15 cellular contexts compared by ENCODE assay signal in genomic region chr9:76027426-76027825, GRCh38.
DNase-seq lines count a peak whose midpoint lies in the region; ATAC-seq and TF ChIP-seq lines count a peak whose summit lies in the region.
"Had no signal": no experiment of that assay in that cellular context is flagged by ENCODE, and none has a peak within 500 bp of the region (broad histone marks: within the 10 kb centered on the region; RNA-seq: fewer than 3 reads in every experiment).

No MANE protein-coding gene starts in this region.

- no peaks in the 10 kb centered on the region for H4K20me1 ChIP-seq in MM.1S (ENCODE audit: insufficient read depth, low read length)

- H3K36me3 ChIP-seq in MM.1S (replicated peaks; ENCODE audit: insufficient read depth, low read length) = no peaks in the 10 kb centered on the region
- no peaks in the 10 kb centered on the region for H3K36me3 ChIP-seq in naive thymus-derived CD4-positive, alpha-beta T cell (ENCODE audit: control insufficient read depth in 2 of 3, insufficient read depth in 3 of 3, low read length in 3 of 3)
- no peaks in the 10 kb centered on the region for H3K36me3 ChIP-seq in effector memory CD4-positive, alpha-beta T cell (ENCODE audit: control insufficient read depth, insufficient read depth, low read length)

- peak overlapping the region; percentile 35 for H3K27ac Mint-ChIP-seq in activated CD4-positive, alpha-beta T cell treated with anti-CD3 and anti-CD28 coated beads for 36 hours
- peak overlapping the region; percentile 84 for H3K27ac Mint-ChIP-seq in activated naive CD8-positive, alpha-beta T cell
- peak overlapping the region; percentile 64 to 99 (median 94) for H3K27ac Mint-ChIP-seq in naive thymus-derived CD4-positive, alpha-beta T cell
- H3K27ac Mint-ChIP-seq: activated CD8-positive, alpha-beta memory T cell treated with anti-CD3 and anti-CD28 coated beads, Interleukin-2, amount 10 ng/mL, durations not matched to agents 7 days and 5 days had no signal

- CTCF ChIA-PET in activated CD4-positive, alpha-beta T cell treated with anti-CD3 and anti-CD28 coated beads for 36 hours (lab: Charles Lee) = no interaction called here
- CTCF ChIA-PET in naive thymus-derived CD4-positive, alpha-beta T cell (lab: Charles Lee) = no interaction called here

- H3K4me3 ChIP-seq in MM.1S (ENCODE audit: low read length) = no peak overlapping the region
- H3K4me3 ChIP-seq in naive thymus-derived CD4-positive, alpha-beta T cell (ENCODE audit: low read length) = peak overlapping the region; percentile 26
- no peak overlapping the region for H3K4me3 ChIP-seq in effector memory CD4-positive, alpha-beta T cell (ENCODE audit: insufficient read depth, low read depth, low read length, poor library complexity, severe bottlenecking)
- H3K4me3 ChIP-seq: stomach had no signal

- POLR2A ChIA-PET in activated CD4-positive, alpha-beta T cell treated with anti-CD3 and anti-CD28 coated beads for 36 hours (lab: Charles Lee) = no interaction called here
- POLR2A ChIA-PET in naive thymus-derived CD4-positive, alpha-beta T cell (lab: Charles Lee) = interaction anchor here (0.7 kb wide), 2 partner anchors 21 to 65 kb away, joined by 3 read pairs; no protein-coding TSS in a partner anchor

- no peaks in the 10 kb centered on the region for H3K79me2 ChIP-seq in MM.1S (ENCODE audit: low read length)

- intact Hi-C loops in activated CD4-positive, alpha-beta T cell treated with anti-CD3 and anti-CD28 coated beads for 36 hours (cut with DNase I, micrococcal nuclease) = loop anchor here in 1 of 2 experiments (5.0 to 10.0 kb wide), 3 partner anchors 90 to 1003 kb away; partner anchors contain the start of gene CARNMT1
- intact Hi-C loops in naive thymus-derived CD4-positive, alpha-beta T cell (cut with micrococcal nuclease) = loop anchor here (1.0 to 10.0 kb wide), 5 partner anchors 9 to 1073 kb away; partner anchors contain the start of genes C9orf40 (in 1 of the 2) and PCSK5 (in 1 of the 2)

- H3F3A ChIP-seq in MM.1S (ENCODE audit: insufficient read depth, low read length) = no peaks in the 10 kb centered on the region

- H3K9me3 ChIP-seq in MM.1S (replicated peaks; ENCODE audit: insufficient read depth, low read length) = no peaks in the 10 kb centered on the region
- no peaks in the 10 kb centered on the region for H3K9me3 ChIP-seq in naive thymus-derived CD4-positive, alpha-beta T cell (ENCODE audit: control insufficient read depth in 2 of 3, low read length in 3 of 3)
- no peaks in the 10 kb centered on the region for H3K9me3 ChIP-seq in effector memory CD4-positive, alpha-beta T cell (ENCODE audit: control insufficient read depth, low read length)
- H3K9me3 ChIP-seq: stomach had no signal

- H3K4me2 ChIP-seq in MM.1S (ENCODE audit: low read depth, low read length) = peak overlapping the region; percentile 12; the same call in 1 of the 2 replicates

- peaks cover 66% of the 10 kb centered on the region for H3K4me1 Mint-ChIP-seq in activated CD4-positive, alpha-beta T cell treated with anti-CD3 and anti-CD28 coated beads for 36 hours
- H3K4me1 Mint-ChIP-seq in activated naive CD8-positive, alpha-beta T cell (ENCODE audit: low read depth) = peaks cover 80% of the 10 kb centered on the region
- H3K4me1 Mint-ChIP-seq in naive thymus-derived CD4-positive, alpha-beta T cell = peaks cover 37 to 95% (median 86%) of the 10 kb centered on the region in 7 donors

- H3K27me3 ChIP-seq in MM.1S (replicated peaks; ENCODE audit: insufficient read depth, low read length) = no peaks in the 10 kb centered on the region
- H3K27me3 ChIP-seq in naive thymus-derived CD4-positive, alpha-beta T cell (ENCODE audit: control insufficient read depth in 2 of 2, insufficient read depth in 2 of 2, low read length in 2 of 2) = no peaks in the 10 kb centered on the region
- no peaks in the 10 kb centered on the region for H3K27me3 ChIP-seq in effector memory CD4-positive, alpha-beta T cell (replicated peaks; ENCODE audit: control insufficient read depth, insufficient read depth, low read length, poor library complexity, severe bottlenecking)
- H3K27me3 ChIP-seq: stomach had no signal

- no peak overlapping the region for H3K9ac ChIP-seq in MM.1S (ENCODE audit: low read length)

- H3K4me3 Mint-ChIP-seq in activated CD4-positive, alpha-beta T cell treated with anti-CD3 and anti-CD28 coated beads for 36 hours = peak overlapping the region; percentile 38
- H3K4me3 Mint-ChIP-seq in activated naive CD8-positive, alpha-beta T cell = peak overlapping the region; percentile 46
- H3K4me3 Mint-ChIP-seq in naive thymus-derived CD4-positive, alpha-beta T cell = peak overlapping the region; percentile 75 to 90 (median 84)
- H3K4me3 Mint-ChIP-seq: activated CD8-positive, alpha-beta memory T cell treated with anti-CD3 and anti-CD28 coated beads, Interleukin-2, amount 10 ng/mL, durations not matched to agents 7 days and 5 days had no signal

- H3K36me3 Mint-ChIP-seq in activated CD4-positive, alpha-beta T cell treated with anti-CD3 and anti-CD28 coated beads for 36 hours (ENCODE audit: low read depth) = peaks cover 11% of the 10 kb centered on the region
- peaks cover 15% of the 10 kb centered on the region for H3K36me3 Mint-ChIP-seq in activated naive CD8-positive, alpha-beta T cell
- peaks cover 0 to 36% (median 17%) of the 10 kb centered on the region in 5 donors for H3K36me3 Mint-ChIP-seq in naive thymus-derived CD4-positive, alpha-beta T cell
- H3K36me3 Mint-ChIP-seq: activated CD8-positive, alpha-beta memory T cell treated with anti-CD3 and anti-CD28 coated beads, Interleukin-2, amount 10 ng/mL, durations not matched to agents 7 days and 5 days had no signal

- no peak overlapping the region for H3K27ac ChIP-seq in MM.1S (ENCODE audit: low read length)
- peak overlapping the region; percentile 45 for H3K27ac ChIP-seq in naive thymus-derived CD4-positive, alpha-beta T cell (ENCODE audit: low read depth, low read length)
- no peak overlapping the region for H3K27ac ChIP-seq in effector memory CD4-positive, alpha-beta T cell (ENCODE audit: insufficient read depth, low read length, poor library complexity, severe bottlenecking)
- H3K27ac ChIP-seq: 22Rv1, stomach had no signal

- H3K9me3 Mint-ChIP-seq in activated CD4-positive, alpha-beta T cell treated with anti-CD3 and anti-CD28 coated beads for 36 hours (ENCODE audit: low read depth) = no peaks in the 10 kb centered on the region
- no peaks in the 10 kb centered on the region for H3K9me3 Mint-ChIP-seq in activated naive CD8-positive, alpha-beta T cell (ENCODE audit: low read depth)
- peaks cover 0 to 4% (median 0%) of the 10 kb centered on the region in 11 donors for H3K9me3 Mint-ChIP-seq in naive thymus-derived CD4-positive, alpha-beta T cell

- no peak for ATAC-seq in activated CD4-positive, alpha-beta T cell treated with anti-CD3 and anti-CD28 coated beads for 36 hours
- peak; percentile 52 for ATAC-seq in naive thymus-derived CD4-positive, alpha-beta T cell
- ATAC-seq: activated CD8-positive, alpha-beta memory T cell treated with anti-CD3 and anti-CD28 coated beads, Interleukin-2, amount 10 ng/mL, durations not matched to agents 7 days and 5 days had no signal

- H3K9me2 ChIP-seq in MM.1S (replicated peaks; ENCODE audit: insufficient read depth, low read length) = no peaks in the 10 kb centered on the region

- peaks cover 11% of the 10 kb centered on the region for H3K4me1 ChIP-seq in MM.1S (ENCODE audit: low read length)
- H3K4me1 ChIP-seq in naive thymus-derived CD4-positive, alpha-beta T cell (ENCODE audit: control insufficient read depth in 2 of 2, insufficient read depth in 2 of 2, low read length in 2 of 2) = peaks cover 10 to 79% of the 10 kb centered on the region in 2 donors
- H3K4me1 ChIP-seq in effector memory CD4-positive, alpha-beta T cell (ENCODE audit: control insufficient read depth, insufficient read depth, low read length, poor library complexity, severe bottlenecking) = peaks cover 25% of the 10 kb centered on the region

- TF ChIP-seq CTCF in MM.1S (IDR thresholded peaks at IDR 0.05; ENCODE audit: low read length) = no peak

- no peak for DNase-seq in activated CD4-positive, alpha-beta T cell treated with anti-CD3 and anti-CD28 coated beads for 36 hours
- no peak for DNase-seq in activated CD4-positive, alpha-beta T cell treated with anti-CD3 and anti-CD28 coated beads for 1 hour
- DNase-seq in MM.1S (peak; percentile 80), midbrain (lab: John Stamatoyannopoulos, UW) (no peak), NCI-H2227 (lab: John Stamatoyannopoulos, UW; ENCODE audit: unreplicated experiment) (no peak)
- peak in 7 of 9 donors; percentile 54 to 72 (median 56) for DNase-seq in naive thymus-derived CD4-positive, alpha-beta T cell
- DNase-seq in effector memory CD4-positive, alpha-beta T cell = no peak
- DNase-seq: activated CD8-positive, alpha-beta memory T cell treated with anti-CD3 and anti-CD28 coated beads, Interleukin-2, amount 10 ng/mL, durations not matched to agents 7 days and 5 days; amygdala; KG1; NCI-H1694 treated with DMSO at 0.1 percent for 48 hours; Right ventricle myocardium superior; stomach had no signal

- no peaks in the 10 kb centered on the region for H3K27me3 Mint-ChIP-seq in activated CD4-positive, alpha-beta T cell treated with anti-CD3 and anti-CD28 coated beads for 36 hours
- no peaks in the 10 kb centered on the region for H3K27me3 Mint-ChIP-seq in activated naive CD8-positive, alpha-beta T cell
- H3K27me3 Mint-ChIP-seq in naive thymus-derived CD4-positive, alpha-beta T cell = no peaks in the 10 kb centered on the region
- H3K27me3 Mint-ChIP-seq: activated CD8-positive, alpha-beta memory T cell treated with anti-CD3 and anti-CD28 coated beads, Interleukin-2, amount 10 ng/mL, durations not matched to agents 7 days and 5 days had no signal

- no peak overlapping the region for H2AFZ ChIP-seq in MM.1S (ENCODE audit: low read length)

Comparison
In these comparisons a context has a peak if more than half of its experiments do, and no peak if none do; other contexts are left out.
1. DNase-seq: peak in MM.1S (single experiment) and naive thymus-derived CD4-positive, alpha-beta T cell (7 of 9); none in activated CD4-positive, alpha-beta T cell treated with anti-CD3 and anti-CD28 coated beads for 36 hours (single experiment), activated CD4-positive, alpha-beta T cell treated with anti-CD3 and anti-CD28 coated beads for 1 hour (single experiment), midbrain (single experiment), NCI-H2227 (single experiment) and effector memory CD4-positive, alpha-beta T cell (0 of 3).
2. H3K27ac Mint-ChIP-seq: peak in every context shown above with its lines; median percentile 94 in naive thymus-derived CD4-positive, alpha-beta T cell; 84 in activated naive CD8-positive, alpha-beta T cell; 35 in activated CD4-positive, alpha-beta T cell treated with anti-CD3 and anti-CD28 coated beads for 36 hours.
3. Peak in every context shown above with its lines, with median percentiles within 50 percentile points of each other: H3K4me3 Mint-ChIP-seq.